1 cellular context compared by ENCODE assay signal in genomic region chr9:98135938-98136337, GRCh38.
TF ChIP-seq lines count a peak whose summit lies in the region.

No MANE protein-coding gene starts in this region.

TF ChIP-seq in GM12878, 131 proteins besides CTCF, POLR2A, EP300 and RAD21:
- TF ChIP-seq, protein P1, sequence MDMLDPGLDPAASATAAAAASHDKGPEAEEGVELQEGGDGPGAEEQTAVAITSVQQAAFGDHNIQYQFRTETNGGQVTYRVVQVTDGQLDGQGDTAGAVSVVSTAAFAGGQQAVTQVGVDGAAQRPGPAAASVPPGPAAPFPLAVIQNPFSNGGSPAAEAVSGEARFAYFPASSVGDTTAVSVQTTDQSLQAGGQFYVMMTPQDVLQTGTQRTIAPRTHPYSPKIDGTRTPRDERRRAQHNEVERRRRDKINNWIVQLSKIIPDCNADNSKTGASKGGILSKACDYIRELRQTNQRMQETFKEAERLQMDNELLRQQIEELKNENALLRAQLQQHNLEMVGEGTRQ (IDR thresholded peaks at IDR 0.05; ENCODE audit: borderline replicate concordance, low read depth, low read length), result no peak
- TF ChIP-seq YY1 (IDR thresholded peaks at IDR 0.05; ENCODE audit: low read depth, low read length), result no peak
- no peak for TF ChIP-seq E2F8 (IDR thresholded peaks at IDR 0.05; ENCODE audit: low read depth, partially characterized antibody)
- no peak for TF ChIP-seq ESRRA (IDR thresholded peaks at IDR 0.05; ENCODE audit: low read length)
- TF ChIP-seq HDAC2 (IDR thresholded peaks at IDR 0.05), result no peak
- no peak for TF ChIP-seq TAF1 (IDR thresholded peaks at IDR 0.05; ENCODE audit: borderline replicate concordance, low read depth, low read length)
- TF ChIP-seq POU2F2 (IDR thresholded peaks at IDR 0.05; ENCODE audit: borderline replicate concordance, low read depth, low read length), result no peak
- peak; percentile 25 for TF ChIP-seq MEF2B (IDR thresholded peaks at IDR 0.05; ENCODE audit: partially characterized antibody, poor library complexity, severe bottlenecking)
